8 cellular contexts compared by ENCODE assay signal in the genomic region with DNA sequence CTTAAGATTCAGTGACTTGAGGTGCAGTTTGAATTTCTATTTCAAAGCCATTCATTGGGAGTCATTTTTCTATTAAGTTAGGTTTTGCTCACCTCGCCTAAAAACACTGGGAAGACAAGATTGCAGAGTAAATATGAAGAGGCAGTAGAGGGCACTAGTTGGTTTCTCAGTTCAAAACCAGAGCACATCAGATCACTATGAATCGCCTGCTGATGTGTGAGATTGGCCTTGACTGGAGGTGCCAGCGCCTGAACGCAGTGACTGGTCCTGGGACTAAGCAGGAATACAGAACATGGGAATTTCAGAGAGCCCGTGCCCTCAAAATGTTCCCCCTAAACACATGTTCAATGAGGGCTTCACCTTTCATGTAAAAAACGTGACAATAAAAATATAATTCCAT.
DNase-seq lines count a peak whose midpoint lies in the region; ATAC-seq, FAIRE-seq and TF ChIP-seq lines count a peak whose summit lies in the region.

No MANE protein-coding gene starts in this region.

- peak; percentile 40; the same call in 1 of the 2 replicates for TF ChIP-seq CTCF in GM12874 (IDR thresholded peaks at IDR 0.05; ENCODE audit: insufficient read depth, low read depth, low read length)

- ATAC-seq in effector memory CD8-positive, alpha-beta T cell (replicated peaks): peak; percentile 48
- ATAC-seq in GM21529 (IDR thresholded peaks at IDR 0.05; ENCODE audit: unreplicated experiment): no peak

- H3K4me1 Mint-ChIP-seq in effector memory CD8-positive, alpha-beta T cell (ENCODE audit: low read depth in 2 of 2): peaks cover 0 to 4% of the 10 kb centered on the region in 2 donors

- DNase-seq in HPDE6-E6E7 (ENCODE audit: extremely low spot score) (peak; percentile 29), SK-MEL-5 (ENCODE audit: low read depth, low spot score) (peak; percentile 89), mucosa of gallbladder (ENCODE audit: low spot score) (peak; percentile 49)
- DNase-seq in effector memory CD8-positive, alpha-beta T cell: no peak
- no peak for DNase-seq in stimulated activated CD4-positive, alpha-beta T cell treated with anti-CD3 and anti-CD28 coated beads, Interleukin-1b, Interleukin-23, amount 100 ng/mL, for 48 hours

- peaks cover 5% of the 10 kb centered on the region for H3K36me3 Mint-ChIP-seq in effector memory CD8-positive, alpha-beta T cell (ENCODE audit: insufficient read depth)

- H3K27ac Mint-ChIP-seq in effector memory CD8-positive, alpha-beta T cell: peak overlapping the region in 1 of 2 donors; percentile 70

- peak; percentile 87 for FAIRE-seq in A204.1 (lab: Jason Lieb, UNC)

- no peaks in the 10 kb centered on the region for H3K9me3 Mint-ChIP-seq in effector memory CD8-positive, alpha-beta T cell

- no peaks in the 10 kb centered on the region for H3K27me3 Mint-ChIP-seq in effector memory CD8-positive, alpha-beta T cell

- in situ Hi-C loops in SK-MEL-5 (cut with HindIII; ENCODE audit: low pct_unique_long_range_greater_than_20kb, low sequenced_read_pairs): no loop called here

- no peak overlapping the region for H3K4me3 Mint-ChIP-seq in effector memory CD8-positive, alpha-beta T cell

Comparison
In these comparisons a context has a peak if more than half of its experiments do, and no peak if none do; other contexts are left out.
1. DNase-seq: peak in HPDE6-E6E7 (single experiment), SK-MEL-5 (single experiment) and mucosa of gallbladder (single experiment); none in effector memory CD8-positive, alpha-beta T cell (0 of 3) and stimulated activated CD4-positive, alpha-beta T cell treated with anti-CD3 and anti-CD28 coated beads, Interleukin-1b, Interleukin-23, amount 100 ng/mL, for 48 hours (single experiment).